In the genomic region with DNA sequence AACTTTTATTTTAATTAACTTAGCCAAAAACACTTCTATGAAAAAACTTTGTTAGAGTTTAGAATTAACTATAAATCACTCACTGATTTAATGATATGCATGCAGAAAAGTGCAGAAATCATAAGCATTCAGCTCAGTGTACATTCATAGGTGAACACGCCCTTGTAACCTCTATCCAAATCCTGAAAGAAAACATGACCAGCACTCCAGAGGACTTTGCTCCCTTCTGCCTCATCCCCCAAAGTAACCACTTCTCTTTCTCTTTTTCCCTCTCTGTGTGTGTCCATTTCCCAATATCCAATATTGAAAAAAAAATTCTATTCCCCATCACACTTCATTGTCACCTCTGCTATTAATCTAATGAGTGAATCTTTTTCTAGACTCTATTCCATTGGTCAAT, we compare ENCODE assay signal across 21 cellular contexts.
DNase-seq lines count a peak whose midpoint lies in the region; ATAC-seq and TF ChIP-seq lines count a peak whose summit lies in the region.
"Had no signal": no experiment of that assay in that cellular context is flagged by ENCODE, and none has a peak within 500 bp of the region (broad histone marks: within the 10 kb centered on the region; RNA-seq: fewer than 3 reads in every experiment).

No MANE protein-coding gene starts in this region.

- H3K4me3 ChIP-seq in SK-N-SH (ENCODE audit: low read depth in 2 of 2, low read length in 1 of 2) (no peak overlapping the region), right lobe of liver (no peak overlapping the region)
- H3K4me3 ChIP-seq: BLaER1, GM12878 had no signal

- H3K4me3 Mint-ChIP-seq in naive thymus-derived CD8-positive, alpha-beta T cell = no peak overlapping the region
- H3K4me3 Mint-ChIP-seq: B cell; CD4-positive, alpha-beta T cell; CD8-positive, alpha-beta memory T cell had no signal

- 63% methylated on average over 1 of the region's 1 CpG for WGBS in SK-N-SH (ENCODE audit: low lambda C conversion rate)
- 38% methylated on average over 1 of the region's 1 CpG for WGBS in right lobe of liver (ENCODE audit: insufficient coverage, low coverage, low lambda C conversion rate, missing lambda C conversion rate)

- no peak for TF ChIP-seq RAD21 in SK-N-SH (IDR thresholded peaks at IDR 0.05; ENCODE audit: low read length)

- DNase-seq in SK-N-SH (no peak), RKO (ENCODE audit: low spot score) (peak; percentile 4), left lobe of liver (ENCODE audit: low spot score) (no peak), right lobe of liver (no peak), SKM-1 treated with dmso at 0.1 percent for 144 hours (lab: John Stamatoyannopoulos, UW; ENCODE audit: unreplicated experiment) (no peak), CD1c-positive myeloid dendritic cell (ENCODE audit: extremely low spot score) (no peak)
- DNase-seq in naive thymus-derived CD8-positive, alpha-beta T cell = no peak
- DNase-seq: CD4-positive, alpha-beta T cell; CD8-positive, alpha-beta memory T cell; DMS 273 treated with DMSO at 0.1 percent for 48 hours; DMS79; EL; GDM1; H7; HCEC 1CT had no signal

- no peaks in the 10 kb centered on the region for H3K9me3 ChIP-seq in SK-N-SH
- no peaks in the 10 kb centered on the region for H3K9me3 ChIP-seq in right lobe of liver
- H3K9me3 ChIP-seq: BLaER1 had no signal

- no peaks in the 10 kb centered on the region for H3F3A ChIP-seq in SK-N-SH (replicated peaks; ENCODE audit: insufficient read depth)

- H3K4me1 ChIP-seq in SK-N-SH (ENCODE audit: control insufficient read depth in 1 of 2, insufficient read depth in 2 of 2, low read depth in 1 of 2, low read length in 1 of 2) (no peaks in the 10 kb centered on the region; a peak in 1 of 4 replicates), right lobe of liver (no peaks in the 10 kb centered on the region)
- H3K4me1 ChIP-seq: BLaER1 had no signal

- no peaks in the 10 kb centered on the region for H3K36me3 Mint-ChIP-seq in naive thymus-derived CD8-positive, alpha-beta T cell
- H3K36me3 Mint-ChIP-seq: CD8-positive, alpha-beta memory T cell had no signal

- no peaks in the 10 kb centered on the region for H3K36me3 ChIP-seq in SK-N-SH (replicated peaks in 1 of 2; ENCODE audit: control insufficient read depth in 1 of 2, insufficient read depth in 2 of 2, low read length in 1 of 2)
- H3K36me3 ChIP-seq in right lobe of liver = no peaks in the 10 kb centered on the region
- H3K36me3 ChIP-seq: BLaER1 had no signal

- H3K27ac ChIP-seq in SK-N-SH (ENCODE audit: low read depth in 2 of 2, low read length in 1 of 2) (no peak overlapping the region), right lobe of liver (no peak overlapping the region)
- H3K27ac ChIP-seq: 22Rv1, BLaER1, C4-2B had no signal

- no peaks in the 10 kb centered on the region for H4K20me1 ChIP-seq in SK-N-SH (ENCODE audit: insufficient read depth)
- H4K20me1 ChIP-seq: BLaER1 had no signal

- POLR2A ChIA-PET in SK-N-SH (lab: Yijun Ruan, JAX) = no interaction called here
- POLR2A ChIA-PET in naive thymus-derived CD8-positive, alpha-beta T cell (lab: Charles Lee) = no interaction called here

- H3K4me1 Mint-ChIP-seq in naive thymus-derived CD8-positive, alpha-beta T cell = no peaks in the 10 kb centered on the region
- H3K4me1 Mint-ChIP-seq: B cell; CD8-positive, alpha-beta memory T cell had no signal

- no peak overlapping the region for H3K9ac ChIP-seq in SK-N-SH
- H3K9ac ChIP-seq: BLaER1 had no signal

- H3K27me3 ChIP-seq in SK-N-SH (ENCODE audit: insufficient read depth) (no peaks in the 10 kb centered on the region), right lobe of liver (no peaks in the 10 kb centered on the region)
- H3K27me3 ChIP-seq: BLaER1 had no signal

- H3K4me2 ChIP-seq in SK-N-SH = no peak overlapping the region
- H3K4me2 ChIP-seq: BLaER1 had no signal

- H3K9me3 Mint-ChIP-seq in naive thymus-derived CD8-positive, alpha-beta T cell = peaks cover 0 to 1% (median 0%) of the 10 kb centered on the region in 9 donors
- H3K9me3 Mint-ChIP-seq: CD8-positive, alpha-beta memory T cell had no signal

- intact Hi-C loops in right lobe of liver (cut with DNase I) = no loop called here

- no peak for TF ChIP-seq EP300 in SK-N-SH (IDR thresholded peaks at IDR 0.05; ENCODE audit: borderline replicate concordance in 1 of 2, low read depth in 1 of 2, low read length in 1 of 2)

- no peak overlapping the region for H2AFZ ChIP-seq in SK-N-SH (ENCODE audit: low read depth)

- ATAC-seq in SK-N-SH treated with all-trans-retinoic acid at 6 μM for 48 hours = no peak
- ATAC-seq in left lobe of liver = peak; percentile 63
- peak; percentile 33 to 71 (median 52) for ATAC-seq in right lobe of liver
- no peak for ATAC-seq in naive thymus-derived CD8-positive, alpha-beta T cell
- ATAC-seq: GM12878 had no signal

- H3K27me3 Mint-ChIP-seq in naive thymus-derived CD8-positive, alpha-beta T cell = peaks cover 0 to 10% (median 1%) of the 10 kb centered on the region in 5 donors
- H3K27me3 Mint-ChIP-seq: B cell; CD4-positive, alpha-beta T cell had no signal

- TF ChIP-seq CTCF in SK-N-SH (IDR thresholded peaks at IDR 0.05) = no peak
- no peak for TF ChIP-seq CTCF in right lobe of liver (IDR thresholded peaks at IDR 0.05)

- H3K27ac Mint-ChIP-seq in naive thymus-derived CD8-positive, alpha-beta T cell = no peak overlapping the region
- H3K27ac Mint-ChIP-seq: B cell; CD4-positive, alpha-beta T cell had no signal

- no peaks in the 10 kb centered on the region for H3K79me2 ChIP-seq in SK-N-SH (ENCODE audit: insufficient read depth)

- no peak for TF ChIP-seq POLR2A in right lobe of liver (IDR thresholded peaks at IDR 0.05)

- CTCF ChIA-PET in SK-N-SH (lab: Yijun Ruan, JAX) = no interaction called here

- no peaks in the 10 kb centered on the region for H3K9me2 ChIP-seq in SK-N-SH

TF ChIP-seq in SK-N-SH, 30 proteins besides CTCF, POLR2A, EP300 and RAD21:
- peak; percentile 58; the same call in 1 of the 2 replicates for TF ChIP-seq REST (IDR thresholded peaks at IDR 0.05; ENCODE audit: low read depth, low read length)
- no peak for TF ChIP-seq CHD2 (IDR thresholded peaks at IDR 0.05; ENCODE audit: low read length, partially characterized antibody)
- no peak for TF ChIP-seq POLR2AphosphoS5 (IDR thresholded peaks at IDR 0.05; ENCODE audit: low read depth, low read length)
- TF ChIP-seq MXI1 (IDR thresholded peaks at IDR 0.05; ENCODE audit: low read depth, low read length) = no peak
- no peak for TF ChIP-seq NFIC (IDR thresholded peaks at IDR 0.05; ENCODE audit: borderline replicate concordance)

TF ChIP-seq in SK-N-SH treated with all-trans-retinoic acid at 6 μM for 48 hours, 23 proteins besides CTCF, POLR2A, EP300 and RAD21:
- TF ChIP-seq SNAI2 (CRISPR knock-in tag; IDR thresholded peaks at IDR 0.05) (no peak), ZNF565 (CRISPR knock-in tag; conservative IDR thresholded peaks at IDR 0.05; ENCODE audit: low read depth) (no peak), TCF4 (CRISPR knock-in tag; IDR thresholded peaks at IDR 0.05; ENCODE audit: borderline replicate concordance) (no peak), OSR1 (CRISPR knock-in tag; IDR thresholded peaks at IDR 0.05) (no peak)
- TF ChIP-seq, protein P1, sequence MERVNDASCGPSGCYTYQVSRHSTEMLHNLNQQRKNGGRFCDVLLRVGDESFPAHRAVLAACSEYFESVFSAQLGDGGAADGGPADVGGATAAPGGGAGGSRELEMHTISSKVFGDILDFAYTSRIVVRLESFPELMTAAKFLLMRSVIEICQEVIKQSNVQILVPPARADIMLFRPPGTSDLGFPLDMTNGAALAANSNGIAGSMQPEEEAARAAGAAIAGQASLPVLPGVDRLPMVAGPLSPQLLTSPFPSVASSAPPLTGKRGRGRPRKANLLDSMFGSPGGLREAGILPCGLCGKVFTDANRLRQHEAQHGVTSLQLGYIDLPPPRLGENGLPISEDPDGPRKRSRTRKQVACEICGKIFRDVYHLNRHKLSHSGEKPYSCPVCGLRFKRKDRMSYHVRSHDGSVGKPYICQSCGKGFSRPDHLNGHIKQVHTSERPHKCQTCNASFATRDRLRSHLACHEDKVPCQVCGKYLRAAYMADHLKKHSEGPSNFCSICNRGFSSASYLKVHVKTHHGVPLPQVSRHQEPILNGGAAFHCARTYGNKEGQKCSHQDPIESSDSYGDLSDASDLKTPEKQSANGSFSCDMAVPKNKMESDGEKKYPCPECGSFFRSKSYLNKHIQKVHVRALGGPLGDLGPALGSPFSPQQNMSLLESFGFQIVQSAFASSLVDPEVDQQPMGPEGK (CRISPR knock-in tag; IDR thresholded peaks at IDR 0.05; ENCODE audit: borderline replicate concordance) = no peak
- TF ChIP-seq, protein P2, sequence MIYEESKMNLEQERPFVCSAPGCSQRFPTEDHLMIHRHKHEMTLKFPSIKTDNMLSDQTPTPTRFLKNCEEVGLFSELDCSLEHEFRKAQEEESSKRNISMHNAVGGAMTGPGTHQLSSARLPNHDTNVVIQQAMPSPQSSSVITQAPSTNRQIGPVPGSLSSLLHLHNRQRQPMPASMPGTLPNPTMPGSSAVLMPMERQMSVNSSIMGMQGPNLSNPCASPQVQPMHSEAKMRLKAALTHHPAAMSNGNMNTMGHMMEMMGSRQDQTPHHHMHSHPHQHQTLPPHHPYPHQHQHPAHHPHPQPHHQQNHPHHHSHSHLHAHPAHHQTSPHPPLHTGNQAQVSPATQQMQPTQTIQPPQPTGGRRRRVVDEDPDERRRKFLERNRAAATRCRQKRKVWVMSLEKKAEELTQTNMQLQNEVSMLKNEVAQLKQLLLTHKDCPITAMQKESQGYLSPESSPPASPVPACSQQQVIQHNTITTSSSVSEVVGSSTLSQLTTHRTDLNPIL (CRISPR knock-in tag; IDR thresholded peaks at IDR 0.05; ENCODE audit: low read depth) = no peak

Comparison
In these comparisons a context has a peak if more than half of its experiments do, and no peak if none do; other contexts are left out.
1. ATAC-seq: peak in left lobe of liver (single experiment) and right lobe of liver (4 of 4); none in SK-N-SH treated with all-trans-retinoic acid at 6 μM for 48 hours (single experiment) and naive thymus-derived CD8-positive, alpha-beta T cell (0 of 2).